8 cellular contexts compared by ENCODE assay signal in the genomic region with DNA sequence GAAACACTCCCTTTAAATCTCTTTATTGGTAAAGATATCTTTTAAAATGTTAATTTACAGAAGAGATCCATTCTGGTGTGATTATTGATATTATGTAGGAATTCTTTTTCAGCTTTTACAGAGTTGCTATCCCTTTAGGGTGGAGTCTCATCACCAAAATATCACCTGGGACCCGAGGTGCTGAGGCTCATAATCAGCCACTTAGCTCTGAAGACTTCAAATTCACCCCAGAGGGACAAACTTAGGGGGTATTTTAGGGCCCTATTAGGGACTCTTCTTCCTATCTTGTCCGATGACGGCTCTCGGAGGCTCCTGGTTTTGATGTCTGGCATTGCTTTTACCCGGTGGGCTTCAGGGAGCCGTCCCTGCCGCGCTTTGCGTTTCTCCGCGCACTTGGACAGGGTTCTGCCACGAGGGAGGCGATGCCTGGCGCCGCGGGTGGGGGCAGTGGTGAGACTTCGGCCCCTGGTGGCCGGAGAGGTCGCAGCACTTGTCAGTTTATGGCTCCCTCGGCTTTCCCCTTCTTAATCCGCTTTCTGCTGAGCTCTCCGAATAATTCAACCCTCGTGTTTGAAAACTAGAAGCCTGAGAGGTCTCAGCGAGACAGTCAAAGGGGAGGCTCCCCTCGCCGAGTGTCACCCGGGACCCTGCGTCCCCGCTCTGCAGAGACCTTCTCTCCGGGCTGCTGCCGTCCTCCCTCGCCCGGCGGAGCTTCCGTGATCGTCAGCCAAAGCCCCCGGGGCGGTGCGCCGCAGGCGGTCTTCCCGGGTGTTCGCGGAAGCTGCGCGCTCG. TPM values are rescaled to one million over a fixed set of nuclear protein-coding genes. Genes with fewer than 3 reads are reported as not detected.
DNase-seq lines count a peak whose midpoint lies in the region; ATAC-seq and TF ChIP-seq lines count a peak whose summit lies in the region.

No MANE protein-coding gene starts in this region.

- peak; percentile 99 for ATAC-seq in GM18511 (IDR thresholded peaks at IDR 0.05; ENCODE audit: unreplicated experiment)
- peak; percentile 100 for ATAC-seq in HG02970 (IDR thresholded peaks at IDR 0.05; ENCODE audit: low FRiP score, unreplicated experiment)

- peak; percentile 78 for TF ChIP-seq CTCF in epithelial cell of esophagus (IDR thresholded peaks at IDR 0.05; ENCODE audit: insufficient read depth, low read depth, low read length, missing control alignments)

- in situ Hi-C loops in ACHN (cut with HindIII; ENCODE audit: low pct_ligation_motif_present, low pct_unique_long_range_greater_than_20kb, low sequenced_read_pairs): no loop called here

- DNase-seq in ACHN (peak; percentile 87), NCI-H748 treated with DMSO at 0.1 percent for 48 hours (lab: John Stamatoyannopoulos, UW) (peak; percentile 4), epithelial cell of esophagus (ENCODE audit: low read depth) (peak; percentile 53), mucosa of gallbladder (ENCODE audit: low spot score) (peak; percentile 51)
- peak; percentile 75 for DNase-seq in activated CD8-positive, alpha-beta memory T cell treated with anti-CD3 and anti-CD28 coated beads, Interleukin-2, amount 50 U/mL, for 4 hours
- DNase-seq in stimulated activated CD8-positive, alpha-beta memory T cell treated with anti-CD3 and anti-CD28 coated beads, Interleukin-4, amount 100 ng/mL, for 1 hour (ENCODE audit: low read depth in 2 of 2, low spot score in 1 of 2): peak; percentile 43 to 51

- peak overlapping the region; percentile 49 for H3K4me3 ChIP-seq in epithelial cell of esophagus (ENCODE audit: low read length)

RNA-seq across cellular contexts. Expression of gene RBM20, which starts 27.8 kb away (rescaled TPM):
- total RNA-seq in mucosa of gallbladder: 1.4 TPM

Comparison
In these comparisons a context has a peak if more than half of its experiments do, and no peak if none do; other contexts are left out.
1. Peak in every context shown above with its lines: DNase-seq, ATAC-seq and H3K4me3 ChIP-seq.
2. DNase-seq: peak in every context shown above with its lines; median percentile 87 in ACHN; 75 in activated CD8-positive, alpha-beta memory T cell treated with anti-CD3 and anti-CD28 coated beads, Interleukin-2, amount 50 U/mL, for 4 hours; 53 in epithelial cell of esophagus; 51 in mucosa of gallbladder; 47 in stimulated activated CD8-positive, alpha-beta memory T cell treated with anti-CD3 and anti-CD28 coated beads, Interleukin-4, amount 100 ng/mL, for 1 hour; 4 in NCI-H748 treated with DMSO at 0.1 percent for 48 hours.